9 cellular contexts compared by ENCODE assay signal in the genomic region with DNA sequence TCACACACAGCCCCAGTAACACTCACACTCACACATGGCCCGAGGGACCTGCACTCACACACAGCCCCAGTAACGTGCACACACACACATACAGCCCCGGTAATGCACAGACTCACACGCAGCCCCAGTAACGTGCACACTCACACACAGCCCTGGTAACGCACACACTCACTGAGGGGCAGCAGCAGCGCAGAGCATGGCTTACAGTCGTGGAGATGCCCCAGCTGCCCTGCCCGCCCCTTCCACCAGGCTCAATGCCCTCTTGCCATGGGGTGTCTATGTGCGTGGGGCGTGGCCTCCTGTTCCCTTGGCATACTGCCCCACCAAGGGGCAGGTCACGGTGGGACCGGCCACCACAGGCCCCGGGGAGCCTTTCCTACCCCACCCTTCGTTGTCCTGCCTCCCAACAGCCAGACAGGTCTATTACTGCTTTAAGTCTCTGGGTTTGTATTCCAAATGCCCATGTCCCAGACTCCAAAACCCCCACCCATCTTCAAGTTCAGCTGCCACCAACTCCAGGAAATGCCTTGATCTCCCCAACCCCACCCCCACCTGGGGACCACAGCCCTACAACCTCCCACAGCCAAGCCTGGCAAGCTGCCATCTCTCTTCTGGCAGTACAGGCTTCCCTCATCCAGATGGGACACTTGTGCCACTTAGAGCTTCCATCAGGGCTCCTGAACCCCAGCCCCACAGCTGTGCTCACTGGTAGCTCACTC. TPM values are rescaled to one million over a fixed set of nuclear protein-coding genes. Genes with fewer than 3 reads are reported as not detected.
DNase-seq lines count a peak whose midpoint lies in the region; ATAC-seq and TF ChIP-seq lines count a peak whose summit lies in the region.
"Had no signal": no experiment of that assay in that cellular context is flagged by ENCODE, and none has a peak within 500 bp of the region (broad histone marks: within the 10 kb centered on the region; RNA-seq: fewer than 3 reads in every experiment).

No MANE protein-coding gene starts in this region.

- H3K36me3 Mint-ChIP-seq in activated naive CD8-positive, alpha-beta T cell treated with anti-CD3 and anti-CD28 coated beads, Interleukin-2, amount 10 ng/mL, durations not matched to agents 7 days and 5 days = peaks cover 3% of the 10 kb centered on the region
- peaks cover 3% of the 10 kb centered on the region for H3K36me3 Mint-ChIP-seq in memory B cell

- H3K9me3 Mint-ChIP-seq in activated naive CD8-positive, alpha-beta T cell treated with anti-CD3 and anti-CD28 coated beads, Interleukin-2, amount 10 ng/mL, durations not matched to agents 7 days and 5 days = no peaks in the 10 kb centered on the region
- H3K9me3 Mint-ChIP-seq in memory B cell = no peaks in the 10 kb centered on the region

- no peak for TF ChIP-seq CTCF in AG04449 (IDR thresholded peaks at IDR 0.05; ENCODE audit: insufficient read depth, low read length, missing control alignments)

- POLR2A ChIA-PET in AG04449 (lab: Yijun Ruan, JAX) = no interaction called here
- POLR2A ChIA-PET in activated naive CD8-positive, alpha-beta T cell treated with anti-CD3 and anti-CD28 coated beads, Interleukin-2, amount 10 ng/mL, durations not matched to agents 7 days and 5 days (lab: Charles Lee) = interaction anchor here (0.7 to 1.1 kb wide), 4 partner anchors 9 to 468 kb away, joined by 3 to 4 read pairs (median 4); partner anchors contain the start of genes ADGRG5 and USB1

- CTCF ChIA-PET in AG04449 (lab: Yijun Ruan, JAX) = interaction anchor here (1.5 to 2.0 kb wide), 2 partner anchors 14 to 116 kb away, joined by 6 to 9 read pairs; no protein-coding TSS in a partner anchor

- H3K4me1 Mint-ChIP-seq in activated naive CD8-positive, alpha-beta T cell treated with anti-CD3 and anti-CD28 coated beads, Interleukin-2, amount 10 ng/mL, durations not matched to agents 7 days and 5 days = peaks cover 71% of the 10 kb centered on the region
- peaks cover 63% of the 10 kb centered on the region for H3K4me1 Mint-ChIP-seq in memory B cell

- H3K27ac Mint-ChIP-seq in activated naive CD8-positive, alpha-beta T cell treated with anti-CD3 and anti-CD28 coated beads, Interleukin-2, amount 10 ng/mL, durations not matched to agents 7 days and 5 days = peak overlapping the region; percentile 86
- H3K27ac Mint-ChIP-seq in memory B cell = peak overlapping the region; percentile 96

- no peaks in the 10 kb centered on the region for H3K27me3 Mint-ChIP-seq in activated naive CD8-positive, alpha-beta T cell treated with anti-CD3 and anti-CD28 coated beads, Interleukin-2, amount 10 ng/mL, durations not matched to agents 7 days and 5 days
- H3K27me3 Mint-ChIP-seq in memory B cell = no peaks in the 10 kb centered on the region

- no peak for DNase-seq in AG04449 (ENCODE audit: low read depth, low spot score)
- DNase-seq in KBM-7 = peak; percentile 64
- peak; percentile 49 for DNase-seq in activated naive CD8-positive, alpha-beta T cell treated with anti-CD3 and anti-CD28 coated beads, Interleukin-2, amount 10 ng/mL, durations not matched to agents 7 days and 5 days
- DNase-seq in memory B cell (ENCODE audit: low spot score in 2 of 2) = no peak
- no peak for DNase-seq in KG1 (lab: John Stamatoyannopoulos, UW)
- no peak for DNase-seq in dedifferentiated amniotic fluid mesenchymal stem cell (ENCODE audit: extremely low spot score)

- ATAC-seq in activated naive CD8-positive, alpha-beta T cell treated with anti-CD3 and anti-CD28 coated beads, Interleukin-2, amount 10 ng/mL, durations not matched to agents 7 days and 5 days (ENCODE audit: low read depth) = no peak
- ATAC-seq in memory B cell (ENCODE audit: low read depth) = no peak
- ATAC-seq in HG03095 (IDR thresholded peaks at IDR 0.05; ENCODE audit: unreplicated experiment) = no peak
- ATAC-seq in HG03139 (IDR thresholded peaks at IDR 0.05; ENCODE audit: unreplicated experiment) = no peak

- H3K4me3 ChIP-seq in AG04449 (ENCODE audit: low read depth, low read length) = peak overlapping the region; percentile 10; the same call in 1 of the 2 replicates
- H3K4me3 ChIP-seq: lung had no signal

- in situ Hi-C loops in KBM-7 (cut with MboI; ENCODE audit: low pct_unique_long_range_greater_than_20kb, low sequenced_read_pairs) = no loop called here

- peak overlapping the region; percentile 67 for H3K4me3 Mint-ChIP-seq in activated naive CD8-positive, alpha-beta T cell treated with anti-CD3 and anti-CD28 coated beads, Interleukin-2, amount 10 ng/mL, durations not matched to agents 7 days and 5 days
- peak overlapping the region; percentile 39 for H3K4me3 Mint-ChIP-seq in memory B cell

RNA-seq across cellular contexts. Expression of gene CCDC102A, which starts 2.6 kb away (rescaled TPM):
- 10 to 100 TPM; 11.3 to 15.1 TPM for total RNA-seq in activated naive CD8-positive, alpha-beta T cell treated with anti-CD3 and anti-CD28 coated beads, Interleukin-2, amount 10 ng/mL, durations not matched to agents 7 days and 5 days

RNA-seq across cellular contexts. Expression of gene ADGRG5, which starts 8.7 kb away (rescaled TPM):
- total RNA-seq in activated naive CD8-positive, alpha-beta T cell treated with anti-CD3 and anti-CD28 coated beads, Interleukin-2, amount 10 ng/mL, durations not matched to agents 7 days and 5 days = 10 to 100 TPM; 14.3 to 15.7 TPM

RNA-seq across cellular contexts. Expression of gene DOK4, which starts 47.5 kb away (rescaled TPM):
- 1 to 10 TPM; 6.3 to 6.4 TPM for total RNA-seq in activated naive CD8-positive, alpha-beta T cell treated with anti-CD3 and anti-CD28 coated beads, Interleukin-2, amount 10 ng/mL, durations not matched to agents 7 days and 5 days

Comparison
In these comparisons a context has a peak if more than half of its experiments do, and no peak if none do; other contexts are left out.
1. DNase-seq: peak in KBM-7 (single experiment) and activated naive CD8-positive, alpha-beta T cell treated with anti-CD3 and anti-CD28 coated beads, Interleukin-2, amount 10 ng/mL, durations not matched to agents 7 days and 5 days (single experiment); none in AG04449 (single experiment), memory B cell (0 of 2), KG1 (single experiment) and dedifferentiated amniotic fluid mesenchymal stem cell (single experiment).